In the genomic region with DNA sequence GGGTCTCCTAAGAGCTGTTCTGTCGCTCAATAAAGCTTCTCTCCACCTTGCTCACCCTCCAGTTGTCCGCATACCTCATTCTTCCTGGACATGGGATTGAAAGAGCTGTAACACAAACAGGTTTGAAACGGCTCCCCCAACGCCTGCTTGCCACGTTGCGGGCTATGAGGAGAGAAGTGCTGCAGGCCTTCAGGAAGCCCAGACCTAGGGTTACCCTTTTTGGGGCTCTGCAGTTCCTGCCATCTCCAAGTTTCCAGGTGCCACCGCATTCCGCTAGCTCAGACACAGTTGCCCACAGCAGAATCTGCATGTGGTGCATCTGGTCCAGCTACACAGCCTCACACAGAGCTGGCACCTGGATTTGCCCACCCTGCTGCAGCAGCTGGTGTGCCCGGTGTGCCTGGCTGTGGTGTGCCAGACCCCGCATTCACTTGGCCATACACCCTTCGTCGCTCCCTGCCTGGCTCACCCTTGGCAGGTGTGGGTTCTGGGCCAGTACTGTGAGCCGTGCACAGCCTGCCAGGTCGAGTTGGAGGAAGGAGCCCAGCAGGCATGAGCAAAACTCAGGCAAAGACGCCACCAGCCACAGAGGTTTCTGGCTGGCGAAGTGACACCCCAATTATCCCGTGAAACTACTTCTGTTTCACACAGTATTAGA, we compare ENCODE assay signal across 21 cellular contexts.
DNase-seq lines count a peak whose midpoint lies in the region; ATAC-seq lines count a peak whose summit lies in the region.
"Had no signal": no experiment of that assay in that cellular context is flagged by ENCODE, and none has a peak within 500 bp of the region (broad histone marks: within the 10 kb centered on the region; RNA-seq: fewer than 3 reads in every experiment).

No MANE protein-coding gene starts in this region.

- H3K4me1 Mint-ChIP-seq in stimulated activated naive CD8-positive, alpha-beta T cell treated with anti-CD3 and anti-CD28 coated beads, Interleukin-15, amount 100 ng/mL, for 72 hours: no peaks in the 10 kb centered on the region
- H3K4me1 Mint-ChIP-seq: CD14-positive monocyte; CD8-positive, alpha-beta memory T cell had no signal

- no peak overlapping the region for H3K4me3 Mint-ChIP-seq in stimulated activated naive CD8-positive, alpha-beta T cell treated with anti-CD3 and anti-CD28 coated beads, Interleukin-15, amount 100 ng/mL, for 72 hours
- H3K4me3 Mint-ChIP-seq: CD14-positive monocyte; CD4-positive, alpha-beta T cell; CD8-positive, alpha-beta memory T cell had no signal

- H3K9me3 Mint-ChIP-seq in stimulated activated naive CD8-positive, alpha-beta T cell treated with anti-CD3 and anti-CD28 coated beads, Interleukin-15, amount 100 ng/mL, for 72 hours: peaks cover 0 to 4% of the 10 kb centered on the region in 2 donors
- H3K9me3 Mint-ChIP-seq: CD4-positive, alpha-beta T cell had no signal

- ATAC-seq in stimulated activated naive CD8-positive, alpha-beta T cell treated with anti-CD3 and anti-CD28 coated beads, Interleukin-15, amount 100 ng/mL, for 72 hours: peak; percentile 7
- no peak for ATAC-seq in stimulated activated naive CD8-positive, alpha-beta T cell treated with anti-CD3 and anti-CD28 coated beads, Interleukin-15, Interleukin-2, amounts not matched to agents 100 U/mL and 50 U/mL, for 24 hours
- ATAC-seq in esophagus mucosa (peak; percentile 17), GM21526 (IDR thresholded peaks at IDR 0.05; ENCODE audit: low FRiP score, unreplicated experiment) (no peak)
- ATAC-seq: A549 had no signal

- no peak overlapping the region for H3K27ac Mint-ChIP-seq in stimulated activated naive CD8-positive, alpha-beta T cell treated with anti-CD3 and anti-CD28 coated beads, Interleukin-15, amount 100 ng/mL, for 72 hours
- H3K27ac Mint-ChIP-seq: CD14-positive monocyte; CD4-positive, alpha-beta T cell; CD8-positive, alpha-beta memory T cell had no signal

- intact Hi-C loops in posterior vena cava (cut with DNase I): no loop called here

- H3K27me3 Mint-ChIP-seq in stimulated activated naive CD8-positive, alpha-beta T cell treated with anti-CD3 and anti-CD28 coated beads, Interleukin-15, amount 100 ng/mL, for 72 hours: peaks cover 7% of the 10 kb centered on the region
- H3K27me3 Mint-ChIP-seq: CD4-positive, alpha-beta T cell; CD8-positive, alpha-beta memory T cell had no signal

- no peak for DNase-seq in stimulated activated naive CD8-positive, alpha-beta T cell treated with anti-CD3 and anti-CD28 coated beads, Interleukin-15, amount 100 ng/mL, for 72 hours
- DNase-seq in stimulated activated naive CD8-positive, alpha-beta T cell treated with anti-CD3 and anti-CD28 coated beads, Interleukin-15, Interleukin-2, amounts not matched to agents 100 U/mL and 50 U/mL, for 24 hours: no peak
- peak; percentile 58 for DNase-seq in posterior vena cava (ENCODE audit: low spot score)
- DNase-seq in NOMO-1 treated with DMSO at 0.1 percent for 48 hours (lab: John Stamatoyannopoulos, UW; ENCODE audit: unreplicated experiment): no peak
- DNase-seq in T-helper 2 cell: no peak
- DNase-seq: 8988T; ACHN; AML-193; BE2C; CD8-positive, alpha-beta memory T cell; DMS 273 treated with DMSO at 0.1 percent for 48 hours; DMS79 treated with DMSO at 0.1 percent for 48 hours; GF-D8; GOT3; H7; HCEC 1CT had no signal

Comparison
In these comparisons a context has a peak if more than half of its experiments do, and no peak if none do; other contexts are left out.
1. ATAC-seq: peak in stimulated activated naive CD8-positive, alpha-beta T cell treated with anti-CD3 and anti-CD28 coated beads, Interleukin-15, amount 100 ng/mL, for 72 hours (single experiment) and esophagus mucosa (single experiment); none in stimulated activated naive CD8-positive, alpha-beta T cell treated with anti-CD3 and anti-CD28 coated beads, Interleukin-15, Interleukin-2, amounts not matched to agents 100 U/mL and 50 U/mL, for 24 hours (single experiment) and GM21526 (single experiment).